In genomic region chr5:109455598-109456096, GRCh38 we compare ENCODE assay signal across 10 cellular contexts. TPM values are rescaled to one million over a fixed set of nuclear protein-coding genes. Genes with fewer than 3 reads are reported as not detected.
DNase-seq lines count a peak whose midpoint lies in the region; ATAC-seq and TF ChIP-seq lines count a peak whose summit lies in the region.
"Had no signal": no experiment of that assay in that cellular context is flagged by ENCODE, and none has a peak within 500 bp of the region (broad histone marks: within the 10 kb centered on the region; RNA-seq: fewer than 3 reads in every experiment).

No MANE protein-coding gene starts in this region.

- H3K9me2 ChIP-seq in OCI-LY7 (ENCODE audit: insufficient read depth, low read length), result no peaks in the 10 kb centered on the region

- no peaks in the 10 kb centered on the region for H3K4me1 ChIP-seq in OCI-LY7 (ENCODE audit: insufficient read depth, low read length, poor library complexity, severe bottlenecking)

- H3K27ac ChIP-seq in OCI-LY7 (ENCODE audit: low read depth, low read length, poor library complexity, severe bottlenecking), result no peak overlapping the region
- H3K27ac ChIP-seq: C4-2B had no signal

- H3K27me3 ChIP-seq in H7 (ENCODE audit: control insufficient read depth, insufficient read depth, low read length), result no peaks in the 10 kb centered on the region

- H3K79me2 ChIP-seq in OCI-LY7 (ENCODE audit: insufficient read depth, low read depth, low read length), result no peaks in the 10 kb centered on the region

- no peak for TF ChIP-seq CTCF in HFF-Myc (IDR thresholded peaks at IDR 0.05; ENCODE audit: low read depth, low read length, missing control alignments)
- TF ChIP-seq CTCF in chondrocyte (IDR thresholded peaks at IDR 0.05), result no peak
- no peak for TF ChIP-seq CTCF in OCI-LY7 (conservative IDR thresholded peaks at IDR 0.05; ENCODE audit: low read length)

- DNase-seq in activated CD4-positive, alpha-beta T cell treated with anti-CD3 and anti-CD28 coated beads for 36 hours, result peak; percentile 11
- DNase-seq in activated CD4-positive, alpha-beta T cell treated with anti-CD3 and anti-CD28 coated beads, Interleukin-2, amount 10 ng/mL, durations not matched to agents 7 days and 5 days, result no peak
- peak; percentile 80 for DNase-seq in HFF-Myc (ENCODE audit: extremely low read depth, low read depth)
- peak; percentile 3 for DNase-seq in NCI-H2196 treated with DMSO at 0.1 percent for 48 hours (lab: John Stamatoyannopoulos, UW; ENCODE audit: unreplicated experiment)
- DNase-seq in chondrocyte (ENCODE audit: low spot score), result no peak
- peak; percentile 8 for DNase-seq in midbrain (lab: John Stamatoyannopoulos, UW)
- no peak for DNase-seq in H7
- DNase-seq in OCI-LY7 (ENCODE audit: low spot score), result no peak

- ATAC-seq in activated CD4-positive, alpha-beta T cell treated with anti-CD3 and anti-CD28 coated beads for 36 hours, result peak; percentile 97

- no peaks in the 10 kb centered on the region for H3K9me3 ChIP-seq in OCI-LY7 (ENCODE audit: low read length)

- no peak overlapping the region for H3K27ac Mint-ChIP-seq in activated CD4-positive, alpha-beta T cell treated with anti-CD3 and anti-CD28 coated beads for 36 hours
- no peak overlapping the region for H3K27ac Mint-ChIP-seq in activated CD4-positive, alpha-beta T cell treated with anti-CD3 and anti-CD28 coated beads, Interleukin-2, amount 10 ng/mL, durations not matched to agents 7 days and 5 days
- peak overlapping the region; percentile 93 for H3K27ac Mint-ChIP-seq in chondrocyte (ENCODE audit: unreplicated experiment)

- no peaks in the 10 kb centered on the region for H3K9me3 Mint-ChIP-seq in activated CD4-positive, alpha-beta T cell treated with anti-CD3 and anti-CD28 coated beads for 36 hours (ENCODE audit: low read depth)
- no peaks in the 10 kb centered on the region for H3K9me3 Mint-ChIP-seq in activated CD4-positive, alpha-beta T cell treated with anti-CD3 and anti-CD28 coated beads, Interleukin-2, amount 10 ng/mL, durations not matched to agents 7 days and 5 days
- H3K9me3 Mint-ChIP-seq in chondrocyte (ENCODE audit: low read depth), result peaks cover 16% of the 10 kb centered on the region
- H3K9me3 Mint-ChIP-seq: central memory CD8-positive, alpha-beta T cell had no signal

- no peaks in the 10 kb centered on the region for H3K4me1 Mint-ChIP-seq in activated CD4-positive, alpha-beta T cell treated with anti-CD3 and anti-CD28 coated beads for 36 hours
- no peaks in the 10 kb centered on the region for H3K4me1 Mint-ChIP-seq in activated CD4-positive, alpha-beta T cell treated with anti-CD3 and anti-CD28 coated beads, Interleukin-2, amount 10 ng/mL, durations not matched to agents 7 days and 5 days
- peaks cover 33% of the 10 kb centered on the region for H3K4me1 Mint-ChIP-seq in chondrocyte (ENCODE audit: low read depth)
- H3K4me1 Mint-ChIP-seq: central memory CD8-positive, alpha-beta T cell had no signal

- H3K27me3 Mint-ChIP-seq in activated CD4-positive, alpha-beta T cell treated with anti-CD3 and anti-CD28 coated beads for 36 hours, result peaks cover 3% of the 10 kb centered on the region
- H3K27me3 Mint-ChIP-seq in activated CD4-positive, alpha-beta T cell treated with anti-CD3 and anti-CD28 coated beads, Interleukin-2, amount 10 ng/mL, durations not matched to agents 7 days and 5 days, result no peaks in the 10 kb centered on the region
- no peaks in the 10 kb centered on the region for H3K27me3 Mint-ChIP-seq in chondrocyte (ENCODE audit: low read depth)

- no peak overlapping the region for H3K4me2 ChIP-seq in OCI-LY7 (ENCODE audit: low read length)

- H2AFZ ChIP-seq in OCI-LY7 (ENCODE audit: low read length), result no peak overlapping the region; the same call in 1 of the 2 replicates

- no peaks in the 10 kb centered on the region for H3K36me3 ChIP-seq in H7 (replicated peaks; ENCODE audit: control insufficient read depth, insufficient read depth, low read length)
- H3K36me3 ChIP-seq in OCI-LY7 (ENCODE audit: insufficient read depth, low read length), result no peaks in the 10 kb centered on the region

- CTCF ChIA-PET in activated CD4-positive, alpha-beta T cell treated with anti-CD3 and anti-CD28 coated beads for 36 hours (lab: Charles Lee), result no interaction called here
- CTCF ChIA-PET in activated CD4-positive, alpha-beta T cell treated with anti-CD3 and anti-CD28 coated beads, Interleukin-2, amount 10 ng/mL, durations not matched to agents 7 days and 5 days (lab: Charles Lee), result interaction anchor here (1.4 kb wide), 1 partner anchor 10 kb away, joined by 3 read pairs; no protein-coding TSS in a partner anchor
- CTCF ChIA-PET in OCI-LY7 (lab: Charles Lee; ENCODE audit: unreplicated experiment), result no interaction called here

- no TSS peak for BruUV-seq in OCI-LY7 (replicated peaks; lab: Mats Ljungman, UMichigan)

- no peaks in the 10 kb centered on the region for H4K20me1 ChIP-seq in OCI-LY7 (ENCODE audit: insufficient read depth, low read length)

- H3K4me3 ChIP-seq in HFF-Myc (replicated peaks; ENCODE audit: low read depth, low read length) (no peak overlapping the region), H7 (ENCODE audit: insufficient read depth, low read depth, low read length) (no peak overlapping the region), OCI-LY7 (ENCODE audit: low read depth, low read length, poor library complexity, severe bottlenecking) (no peak overlapping the region)

- no peaks in the 10 kb centered on the region for H3K36me3 Mint-ChIP-seq in activated CD4-positive, alpha-beta T cell treated with anti-CD3 and anti-CD28 coated beads for 36 hours (ENCODE audit: low read depth)
- no peaks in the 10 kb centered on the region for H3K36me3 Mint-ChIP-seq in activated CD4-positive, alpha-beta T cell treated with anti-CD3 and anti-CD28 coated beads, Interleukin-2, amount 10 ng/mL, durations not matched to agents 7 days and 5 days (ENCODE audit: low read depth)
- H3K36me3 Mint-ChIP-seq in chondrocyte (ENCODE audit: low read depth), result peaks cover 1% of the 10 kb centered on the region

- no peak overlapping the region for H3K4me3 Mint-ChIP-seq in activated CD4-positive, alpha-beta T cell treated with anti-CD3 and anti-CD28 coated beads for 36 hours
- no peak overlapping the region for H3K4me3 Mint-ChIP-seq in activated CD4-positive, alpha-beta T cell treated with anti-CD3 and anti-CD28 coated beads, Interleukin-2, amount 10 ng/mL, durations not matched to agents 7 days and 5 days
- H3K4me3 Mint-ChIP-seq in chondrocyte (ENCODE audit: unreplicated experiment), result peak overlapping the region; percentile 15
- H3K4me3 Mint-ChIP-seq: central memory CD8-positive, alpha-beta T cell had no signal

- intact Hi-C loops in activated CD4-positive, alpha-beta T cell treated with anti-CD3 and anti-CD28 coated beads for 36 hours (cut with DNase I, micrococcal nuclease), result loop anchor here in 1 of 2 experiments (5.0 kb wide), 1 partner anchor 773 kb away; no protein-coding TSS in a partner anchor
- intact Hi-C loops in OCI-LY7 (cut with micrococcal nuclease; ENCODE audit: unreplicated experiment), result no loop called here

- POLR2A ChIA-PET in activated CD4-positive, alpha-beta T cell treated with anti-CD3 and anti-CD28 coated beads for 36 hours (lab: Charles Lee), result no interaction called here
- POLR2A ChIA-PET in activated CD4-positive, alpha-beta T cell treated with anti-CD3 and anti-CD28 coated beads, Interleukin-2, amount 10 ng/mL, durations not matched to agents 7 days and 5 days (lab: Charles Lee), result no interaction called here
- POLR2A ChIA-PET in OCI-LY7 (lab: Charles Lee), result no interaction called here

RNA-seq across cellular contexts. Expression of gene PJA2, which starts 45.9 kb away (rescaled TPM):
- total RNA-seq in activated CD4-positive, alpha-beta T cell treated with anti-CD3 and anti-CD28 coated beads for 36 hours, result 10 to 100 TPM; 51.8 to 56.4 TPM
- 10 to 100 TPM; 51.7 to 58.7 TPM for total RNA-seq in activated CD4-positive, alpha-beta T cell treated with anti-CD3 and anti-CD28 coated beads, Interleukin-2, amount 10 ng/mL, durations not matched to agents 7 days and 5 days
- total RNA-seq in chondrocyte (106 to 110 TPM (median 107 TPM) in 3 replicates), OCI-LY7 (2022) (69.7 and 79.8 TPM in 2 replicates)
- total RNA-seq in H7 (2014; rRNA removed; shearing (Covaris generic)), result 48.0 and 77.1 TPM in 2 replicates
- total RNA-seq in OCI-LY7 (2014; rRNA removed; shearing (Covaris generic)), result 41.3 and 47.9 TPM in 2 replicates

Comparison
In these comparisons a context has a peak if more than half of its experiments do, and no peak if none do; other contexts are left out.
1. DNase-seq: peak in activated CD4-positive, alpha-beta T cell treated with anti-CD3 and anti-CD28 coated beads for 36 hours (single experiment), HFF-Myc (single experiment), NCI-H2196 treated with DMSO at 0.1 percent for 48 hours (single experiment) and midbrain (single experiment); none in activated CD4-positive, alpha-beta T cell treated with anti-CD3 and anti-CD28 coated beads, Interleukin-2, amount 10 ng/mL, durations not matched to agents 7 days and 5 days (single experiment), chondrocyte (single experiment), H7 (single experiment) and OCI-LY7 (single experiment).